1 cellular context compared by ENCODE assay signal in the genomic region with DNA sequence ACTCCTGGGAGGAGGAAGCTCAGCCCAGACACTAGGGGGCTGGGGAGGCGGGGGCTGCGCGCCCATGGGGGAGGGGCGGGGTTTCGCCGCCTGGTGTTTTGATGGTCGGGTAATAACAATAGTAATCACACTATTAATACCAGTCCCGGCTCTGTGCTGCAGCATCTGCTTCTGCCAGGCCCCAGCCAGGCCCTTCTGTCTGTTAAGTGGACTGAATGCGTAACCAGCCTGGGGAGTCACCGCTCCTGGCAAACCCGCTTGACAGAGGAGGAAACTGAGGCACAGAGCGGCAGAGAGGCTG.
TF ChIP-seq lines count a peak whose summit lies in the region.

No MANE protein-coding gene starts in this region.

TF ChIP-seq in WTC11, 78 proteins besides CTCF, POLR2A, EP300 and RAD21 (continued from another document):
- TF ChIP-seq STAT6 (CRISPR knock-in tag; conservative IDR thresholded peaks at IDR 0.05; ENCODE audit: low read depth): no peak
- TF ChIP-seq MXD4 (CRISPR knock-in tag; IDR thresholded peaks at IDR 0.05; ENCODE audit: borderline replicate concordance): no peak
- TF ChIP-seq ETV6 (CRISPR knock-in tag; IDR thresholded peaks at IDR 0.05): no peak
- TF ChIP-seq ATF2 (CRISPR knock-in tag; IDR thresholded peaks at IDR 0.05; ENCODE audit: borderline replicate concordance, low read depth): no peak
- no peak for TF ChIP-seq HMGA2 (CRISPR knock-in tag; IDR thresholded peaks at IDR 0.05)
- no peak for TF ChIP-seq NFE2L1 (CRISPR knock-in tag; IDR thresholded peaks at IDR 0.05)
- TF ChIP-seq NR2C2 (CRISPR knock-in tag; IDR thresholded peaks at IDR 0.05): no peak
- no peak for TF ChIP-seq GABPB1 (CRISPR knock-in tag; IDR thresholded peaks at IDR 0.05)
